Comparison of ENCODE assay signal across 20 cellular contexts in genomic region chr5:14503681-14504331, GRCh38.
"Had no signal": no experiment of that assay in that cellular context is flagged by ENCODE, and none has a peak within 500 bp of the region (broad histone marks: within the 10 kb centered on the region; RNA-seq: fewer than 3 reads in every experiment).

No MANE protein-coding gene starts in this region.

- H3K9me3 ChIP-seq: esophagus squamous epithelium, lower lobe of right lung, right atrium auricular region had no signal

- H2AFZ ChIP-seq: hepatocyte had no signal

- H3K36me3 Mint-ChIP-seq: activated CD8-positive, alpha-beta memory T cell treated with anti-CD3 and anti-CD28 coated beads, Interleukin-2, amount 10 ng/mL, durations not matched to agents 7 days and 5 days; activated naive CD8-positive, alpha-beta T cell treated with anti-CD3 and anti-CD28 coated beads for 36 hours had no signal

- H3K79me2 ChIP-seq: hepatocyte had no signal

- H3K9me3 Mint-ChIP-seq: activated CD4-positive, alpha-beta memory T cell treated with anti-CD3 and anti-CD28 coated beads, Interleukin-2, amount 10 ng/mL, durations not matched to agents 7 days and 5 days; activated naive CD8-positive, alpha-beta T cell treated with anti-CD3 and anti-CD28 coated beads for 36 hours; effector memory CD8-positive, alpha-beta T cell; mesothelial cell of epicardium; nephron; stimulated activated naive CD8-positive, alpha-beta T cell treated with anti-CD3 and anti-CD28 coated beads, Interleukin-15, Interleukin-2, amounts not matched to agents 100 ng/mL and 50 ng/mL, for 24 hours; type B pancreatic cell; WTC11 had no signal

- H3K4me2 ChIP-seq: hepatocyte had no signal

- H3K27me3 Mint-ChIP-seq: activated CD4-positive, alpha-beta memory T cell treated with anti-CD3 and anti-CD28 coated beads, Interleukin-2, amount 10 ng/mL, durations not matched to agents 7 days and 5 days; activated CD8-positive, alpha-beta memory T cell treated with anti-CD3 and anti-CD28 coated beads, Interleukin-2, amount 10 ng/mL, durations not matched to agents 7 days and 5 days; activated naive CD8-positive, alpha-beta T cell treated with anti-CD3 and anti-CD28 coated beads for 36 hours; effector memory CD8-positive, alpha-beta T cell; progenitor cell of endocrine pancreas; stimulated activated naive CD8-positive, alpha-beta T cell treated with anti-CD3 and anti-CD28 coated beads, Interleukin-15, Interleukin-2, amounts not matched to agents 100 ng/mL and 50 ng/mL, for 24 hours; type B pancreatic cell had no signal

- ATAC-seq: activated CD8-positive, alpha-beta memory T cell treated with anti-CD3 and anti-CD28 coated beads, Interleukin-2, amount 10 ng/mL, durations not matched to agents 7 days and 5 days; effector memory CD8-positive, alpha-beta T cell; WTC11 had no signal

- H3K27ac ChIP-seq: cardiac muscle cell, esophagus squamous epithelium, hepatocyte, lower lobe of right lung, skin epidermis had no signal

- DNase-seq: activated CD4-positive, alpha-beta memory T cell treated with anti-CD3 and anti-CD28 coated beads, Interleukin-2, amount 10 ng/mL, durations not matched to agents 7 days and 5 days; activated CD4-positive, alpha-beta T cell treated with anti-CD3 and anti-CD28 coated beads for 48 hours; activated CD8-positive, alpha-beta memory T cell treated with anti-CD3 and anti-CD28 coated beads, Interleukin-2, amount 10 ng/mL, durations not matched to agents 7 days and 5 days; activated naive CD8-positive, alpha-beta T cell treated with anti-CD3 and anti-CD28 coated beads for 36 hours; amniotic stem cell; effector memory CD8-positive, alpha-beta T cell; esophagus squamous epithelium; lower lobe of right lung; stimulated activated CD4-positive, alpha-beta T cell treated with anti-CD3 and anti-CD28 coated beads, Interleukin-15, amount 100 ng/mL, for 24 hours; stimulated activated CD4-positive, alpha-beta T cell treated with anti-CD3 and anti-CD28 coated beads, Interleukin-2, amount 100 ng/mL, for 48 hours had no signal

- H3K27me3 ChIP-seq: cardiac muscle cell, esophagus squamous epithelium, hepatocyte, right atrium auricular region had no signal

- H3K4me1 ChIP-seq: esophagus squamous epithelium, lower lobe of right lung had no signal

- H3K27ac Mint-ChIP-seq: activated CD4-positive, alpha-beta memory T cell treated with anti-CD3 and anti-CD28 coated beads, Interleukin-2, amount 10 ng/mL, durations not matched to agents 7 days and 5 days; activated CD8-positive, alpha-beta memory T cell treated with anti-CD3 and anti-CD28 coated beads, Interleukin-2, amount 10 ng/mL, durations not matched to agents 7 days and 5 days; activated naive CD8-positive, alpha-beta T cell treated with anti-CD3 and anti-CD28 coated beads for 36 hours; effector memory CD8-positive, alpha-beta T cell; mesothelial cell of epicardium; nephron; progenitor cell of endocrine pancreas; stimulated activated naive CD8-positive, alpha-beta T cell treated with anti-CD3 and anti-CD28 coated beads, Interleukin-15, Interleukin-2, amounts not matched to agents 100 ng/mL and 50 ng/mL, for 24 hours; type B pancreatic cell; WTC11 had no signal

- H3K4me1 Mint-ChIP-seq: activated CD4-positive, alpha-beta memory T cell treated with anti-CD3 and anti-CD28 coated beads, Interleukin-2, amount 10 ng/mL, durations not matched to agents 7 days and 5 days; activated CD8-positive, alpha-beta memory T cell treated with anti-CD3 and anti-CD28 coated beads, Interleukin-2, amount 10 ng/mL, durations not matched to agents 7 days and 5 days; activated naive CD8-positive, alpha-beta T cell treated with anti-CD3 and anti-CD28 coated beads for 36 hours; mesothelial cell of epicardium; WTC11 had no signal

- H3K4me3 ChIP-seq: cardiac muscle cell, esophagus squamous epithelium, hepatocyte, lower lobe of right lung, right atrium auricular region, skin epidermis had no signal

- H3K4me3 Mint-ChIP-seq: activated CD4-positive, alpha-beta memory T cell treated with anti-CD3 and anti-CD28 coated beads, Interleukin-2, amount 10 ng/mL, durations not matched to agents 7 days and 5 days; activated CD8-positive, alpha-beta memory T cell treated with anti-CD3 and anti-CD28 coated beads, Interleukin-2, amount 10 ng/mL, durations not matched to agents 7 days and 5 days; activated naive CD8-positive, alpha-beta T cell treated with anti-CD3 and anti-CD28 coated beads for 36 hours; effector memory CD8-positive, alpha-beta T cell; mesothelial cell of epicardium; nephron; stimulated activated naive CD8-positive, alpha-beta T cell treated with anti-CD3 and anti-CD28 coated beads, Interleukin-15, Interleukin-2, amounts not matched to agents 100 ng/mL and 50 ng/mL, for 24 hours; type B pancreatic cell; WTC11 had no signal
